17 cellular contexts compared by ENCODE assay signal in genomic region chr20:24964518-24964838, GRCh38. TPM values are rescaled to one million over a fixed set of nuclear protein-coding genes. Genes with fewer than 3 reads are reported as not detected.
DNase-seq lines count a peak whose midpoint lies in the region; ATAC-seq and TF ChIP-seq lines count a peak whose summit lies in the region.
"Had no signal": no experiment of that assay in that cellular context is flagged by ENCODE, and none has a peak within 500 bp of the region (broad histone marks: within the 10 kb centered on the region; RNA-seq: fewer than 3 reads in every experiment).

No MANE protein-coding gene starts in this region.

- no CpG with 5 or more reads among the region's 9 CpGs for WGBS in trophoblast cell (ENCODE audit: extremely low coverage, insufficient coverage, insufficient read length)

- no peak overlapping the region for H2BK120ac ChIP-seq in trophoblast cell (ENCODE audit: insufficient read depth, low read length, poor library complexity)

- H3K9me3 Mint-ChIP-seq in activated naive CD8-positive, alpha-beta T cell (ENCODE audit: low read depth): no peaks in the 10 kb centered on the region
- H3K9me3 Mint-ChIP-seq in naive thymus-derived CD8-positive, alpha-beta T cell: no peaks in the 10 kb centered on the region

- no peak overlapping the region for H3K27ac ChIP-seq in trophoblast cell (ENCODE audit: low read depth, low read length)
- H3K27ac ChIP-seq: cardiac muscle cell, tibial artery had no signal

- H3K4me1 Mint-ChIP-seq in activated naive CD8-positive, alpha-beta T cell (ENCODE audit: low read depth): peaks cover 7% of the 10 kb centered on the region
- peaks cover 0 to 57% (median 11%) of the 10 kb centered on the region in 4 donors for H3K4me1 Mint-ChIP-seq in naive thymus-derived CD8-positive, alpha-beta T cell

- no peak overlapping the region for H2BK12ac ChIP-seq in trophoblast cell (ENCODE audit: low read length)

- H2AFZ ChIP-seq in trophoblast cell (ENCODE audit: insufficient read depth, low read length, poor library complexity): no peak overlapping the region

- no peak overlapping the region for H3K4me3 ChIP-seq in trophoblast cell (ENCODE audit: low read depth, low read length)
- H3K4me3 ChIP-seq: cardiac muscle cell, tibial artery had no signal

- H3K27ac Mint-ChIP-seq in activated naive CD8-positive, alpha-beta T cell: peak overlapping the region; percentile 81
- H3K27ac Mint-ChIP-seq in naive thymus-derived CD8-positive, alpha-beta T cell: peak overlapping the region in 8 of 10 donors; percentile 1 to 90 (median 29)

- no peak overlapping the region for H3K14ac ChIP-seq in trophoblast cell (ENCODE audit: low read length)

- DNase-seq in D341Med (ENCODE audit: low spot score): peak; percentile 82
- DNase-seq in NCI-H1694 treated with DMSO at 0.1 percent for 48 hours (lab: John Stamatoyannopoulos, UW): peak; percentile 74
- DNase-seq in naive thymus-derived CD8-positive, alpha-beta T cell: no peak
- no peak for DNase-seq in trophoblast cell
- DNase-seq in NOMO-1 (lab: John Stamatoyannopoulos, UW; ENCODE audit: unreplicated experiment in 2 of 2): no peak
- DNase-seq in GOT3 (lab: John Stamatoyannopoulos, UW): no peak
- DNase-seq in GM10248 (ENCODE audit: extremely low spot score): no peak
- DNase-seq: effector memory CD4-positive, alpha-beta T cell; hypothalamus; NCI-H510A treated with DMSO at 0.1 percent for 48 hours; occipital lobe; SK-N-SH; stimulated activated CD4-positive, alpha-beta T cell treated with anti-CD3 and anti-CD28 coated beads, Interleukin-4, amount 100 ng/mL, for 4 hours; tibial artery had no signal

- H2AK5ac ChIP-seq in trophoblast cell (ENCODE audit: low read length): no peak overlapping the region

- H3K9me3 ChIP-seq in trophoblast cell (ENCODE audit: insufficient read depth, low read depth, low read length): no peaks in the 10 kb centered on the region
- H3K9me3 ChIP-seq: SK-N-SH, tibial artery had no signal

- no peak overlapping the region for H3K18ac ChIP-seq in trophoblast cell (ENCODE audit: low read length)

- H3K36me3 ChIP-seq in trophoblast cell (ENCODE audit: control insufficient read depth in 1 of 2, insufficient read depth in 2 of 2, low read length in 2 of 2): peaks cover 46 to 47% of the 10 kb centered on the region in 2 experiments

- H3K9ac ChIP-seq in trophoblast cell (ENCODE audit: low read length): no peak overlapping the region
- H3K9ac ChIP-seq: SK-N-SH had no signal

- H3K4me3 Mint-ChIP-seq in activated naive CD8-positive, alpha-beta T cell: no peak overlapping the region
- H3K4me3 Mint-ChIP-seq in naive thymus-derived CD8-positive, alpha-beta T cell: no peak overlapping the region

- H3K79me2 ChIP-seq in trophoblast cell (ENCODE audit: control insufficient read depth, insufficient read depth, low read length, poor library complexity): no peaks in the 10 kb centered on the region

- no peak overlapping the region for H3K4me2 ChIP-seq in trophoblast cell (ENCODE audit: low read length)
- H3K4me2 ChIP-seq: SK-N-SH had no signal

- H3K79me1 ChIP-seq in trophoblast cell (ENCODE audit: low read length): no peaks in the 10 kb centered on the region

- POLR2A ChIA-PET in naive thymus-derived CD8-positive, alpha-beta T cell (lab: Charles Lee): no interaction called here
- POLR2A ChIA-PET in GM10248 (lab: Yijun Ruan, JAX): no interaction called here

- no peak for ATAC-seq in naive thymus-derived CD8-positive, alpha-beta T cell
- ATAC-seq: Panc1 had no signal

- no peak overlapping the region for H3K23ac ChIP-seq in trophoblast cell (ENCODE audit: low read length)

- CTCF ChIA-PET in GM10248 (lab: Yijun Ruan, JAX): interaction anchor here (0.8 to 1.9 kb wide), 8 partner anchors 9 to 176 kb away, joined by 3 to 7 read pairs (median 4); no protein-coding TSS in a partner anchor

- no peak overlapping the region for H3K4ac ChIP-seq in trophoblast cell (ENCODE audit: low read depth, low read length)

- no peak overlapping the region for H2BK5ac ChIP-seq in trophoblast cell (ENCODE audit: low read depth, low read length, poor library complexity)

- no peak overlapping the region for H4K91ac ChIP-seq in trophoblast cell (ENCODE audit: low read depth, low read length)

- H4K12ac ChIP-seq in trophoblast cell (ENCODE audit: low read depth, low read length): no peak overlapping the region

- H4K8ac ChIP-seq in trophoblast cell (ENCODE audit: low read depth, low read length): no peak overlapping the region

- TF ChIP-seq CTCF in GM10248 (IDR thresholded peaks at IDR 0.05; ENCODE audit: control extremely low read depth, extremely low read depth, low read depth, missing control alignments): no peak

- no peaks in the 10 kb centered on the region for H3K4me1 ChIP-seq in trophoblast cell (ENCODE audit: control insufficient read depth in 1 of 2, insufficient read depth in 2 of 2, low read length in 2 of 2)
- H3K4me1 ChIP-seq: tibial artery had no signal

- H3K27me3 ChIP-seq in trophoblast cell (ENCODE audit: insufficient read depth, low read length): no peaks in the 10 kb centered on the region
- H3K27me3 ChIP-seq: cardiac muscle cell, tibial artery had no signal

- no peaks in the 10 kb centered on the region for H3K27me3 Mint-ChIP-seq in activated naive CD8-positive, alpha-beta T cell
- no peaks in the 10 kb centered on the region for H3K27me3 Mint-ChIP-seq in naive thymus-derived CD8-positive, alpha-beta T cell

- H3K36me3 Mint-ChIP-seq in activated naive CD8-positive, alpha-beta T cell: peaks cover 20% of the 10 kb centered on the region
- H3K36me3 Mint-ChIP-seq in naive thymus-derived CD8-positive, alpha-beta T cell: peaks cover 4 to 85% (median 36%) of the 10 kb centered on the region in 3 donors

RNA-seq across cellular contexts. Expression of gene CST7, which starts 15.4 kb away (rescaled TPM):
- 1 to 10 TPM; 5.5 to 6.6 TPM for total RNA-seq in naive thymus-derived CD8-positive, alpha-beta T cell
- 100 to 1,000 TPM in 1 of 3 donors, 10 to 100 TPM in 2; 13.3 to 581 (median 21.3) TPM for polyA plus RNA-seq in naive thymus-derived CD8-positive, alpha-beta T cell
- 0.74 and 0.86 TPM in 2 replicates for polyA plus RNA-seq in trophoblast cell (2013)
- total RNA-seq: cardiac muscle cell had no signal

RNA-seq across cellular contexts. Expression of gene APMAP, which starts 28.1 kb away (rescaled TPM):
- total RNA-seq in naive thymus-derived CD8-positive, alpha-beta T cell: 10 to 100 TPM; 46.0 to 46.2 TPM
- polyA plus RNA-seq in naive thymus-derived CD8-positive, alpha-beta T cell: 100 to 1,000 TPM in 1 of 3 donors, 10 to 100 TPM in 2; 74.5 to 234 (median 81.7) TPM
- polyA plus RNA-seq in trophoblast cell (2013): 60.5 and 62.0 TPM in 2 replicates

Comparison
In these comparisons a context has a peak if more than half of its experiments do, and no peak if none do; other contexts are left out.
1. DNase-seq: peak in D341Med (single experiment) and NCI-H1694 treated with DMSO at 0.1 percent for 48 hours (single experiment); none in naive thymus-derived CD8-positive, alpha-beta T cell (0 of 10), trophoblast cell (0 of 2), NOMO-1 (0 of 2), GOT3 (single experiment) and GM10248 (single experiment).